In genomic region chr6:41519305-41519747, GRCh38 we compare ENCODE assay signal across 1 cellular context.
TF ChIP-seq lines count a peak whose summit lies in the region.

No MANE protein-coding gene starts in this region.

TF ChIP-seq in HepG2, 621 proteins besides CTCF, POLR2A, EP300 and RAD21 (continued from another document and continues in another):
- TF ChIP-seq ZFP41 (CRISPR knock-in tag; IDR thresholded peaks at IDR 0.05; ENCODE audit: borderline replicate concordance) (no peak), ZNF724P (CRISPR knock-in tag; IDR thresholded peaks at IDR 0.05; ENCODE audit: borderline replicate concordance) (no peak), E2F1 (CRISPR knock-in tag; IDR thresholded peaks at IDR 0.05) (no peak), DMTF1 (CRISPR knock-in tag; IDR thresholded peaks at IDR 0.05) (0 out of 2 replicates have a peak, but pooled peaks have one; percentile 21), NR1H2 (CRISPR knock-in tag; IDR thresholded peaks at IDR 0.05; ENCODE audit: borderline replicate concordance, low read depth) (no peak), ZFAT (CRISPR knock-in tag; conservative IDR thresholded peaks at IDR 0.05) (no peak), RNF219 (CRISPR knock-in tag; IDR thresholded peaks at IDR 0.05) (no peak), ZNF124 (CRISPR knock-in tag; IDR thresholded peaks at IDR 0.05) (no peak), CSRNP2 (CRISPR knock-in tag; conservative IDR thresholded peaks at IDR 0.05; ENCODE audit: low read depth) (no peak), JARID2 (CRISPR knock-in tag; IDR thresholded peaks at IDR 0.05; ENCODE audit: insufficient replicate concordance) (peak; percentile 21), ZNF362 (CRISPR knock-in tag; IDR thresholded peaks at IDR 0.05; ENCODE audit: borderline replicate concordance) (no peak), RARG (CRISPR knock-in tag; IDR thresholded peaks at IDR 0.05; ENCODE audit: low read depth) (0 out of 2 replicates have a peak, but pooled peaks have one; percentile 21), THRA (CRISPR knock-in tag; IDR thresholded peaks at IDR 0.05; ENCODE audit: borderline replicate concordance) (peak; percentile 63), ZNF776 (CRISPR knock-in tag; IDR thresholded peaks at IDR 0.05) (no peak), ZNF430 (CRISPR knock-in tag; IDR thresholded peaks at IDR 0.05) (peak; percentile 50; the same call in 1 of the 2 replicates), ZNF335 (CRISPR knock-in tag; IDR thresholded peaks at IDR 0.05) (no peak), TEAD3 (CRISPR knock-in tag; optimal IDR thresholded peaks at IDR 0.05; ENCODE audit: borderline replicate concordance) (peak; percentile 16), GLMP (CRISPR knock-in tag; IDR thresholded peaks at IDR 0.05; ENCODE audit: borderline replicate concordance) (no peak), KAT8 (CRISPR knock-in tag; IDR thresholded peaks at IDR 0.05) (peak; percentile 30), ZMYM3 (CRISPR knock-in tag; IDR thresholded peaks at IDR 0.05) (no peak), RORA (CRISPR knock-in tag; IDR thresholded peaks at IDR 0.05) (no peak), ZBTB26 (CRISPR knock-in tag; IDR thresholded peaks at IDR 0.05; ENCODE audit: borderline replicate concordance) (peak; percentile 47; the same call in 1 of the 2 replicates), ZNF879 (CRISPR knock-in tag; IDR thresholded peaks at IDR 0.05) (no peak), ZNF777 (CRISPR knock-in tag; IDR thresholded peaks at IDR 0.05) (no peak), IKZF5 (CRISPR knock-in tag; IDR thresholded peaks at IDR 0.05) (peak; percentile 15; the same call in 1 of the 2 replicates), ZNF691 (CRISPR knock-in tag; IDR thresholded peaks at IDR 0.05; ENCODE audit: borderline replicate concordance, low read depth) (0 out of 2 replicates have a peak, but pooled peaks have one; percentile 20), SAP130 (CRISPR knock-in tag; IDR thresholded peaks at IDR 0.05; ENCODE audit: low read depth) (no peak; the same call in 1 of the 2 replicates), FOSL1 (CRISPR knock-in tag; IDR thresholded peaks at IDR 0.05; ENCODE audit: borderline replicate concordance) (no peak), SKIL (CRISPR knock-in tag; IDR thresholded peaks at IDR 0.05; ENCODE audit: borderline replicate concordance) (no peak), KDM6A (CRISPR knock-in tag; IDR thresholded peaks at IDR 0.05; ENCODE audit: low read depth) (peak; percentile 19; the same call in 1 of the 2 replicates), BATF2 (CRISPR knock-in tag; IDR thresholded peaks at IDR 0.05) (no peak), PLRG1 (conservative IDR thresholded peaks at IDR 0.05) (no peak), TFAP4 (IDR thresholded peaks at IDR 0.05; ENCODE audit: borderline replicate concordance, low read depth) (peak; percentile 27; the same call in 1 of the 2 replicates), MTF2 (CRISPR knock-in tag; IDR thresholded peaks at IDR 0.05; ENCODE audit: borderline replicate concordance) (no peak), NFKB2 (CRISPR knock-in tag; IDR thresholded peaks at IDR 0.05; ENCODE audit: borderline replicate concordance) (no peak), NR2C2 (CRISPR knock-in tag; IDR thresholded peaks at IDR 0.05; ENCODE audit: borderline replicate concordance) (peak; percentile 60; the same call in 1 of the 2 replicates), YEATS2 (CRISPR knock-in tag; IDR thresholded peaks at IDR 0.05; ENCODE audit: borderline replicate concordance) (peak; percentile 49; the same call in 1 of the 2 replicates), NFATC3 (CRISPR knock-in tag; IDR thresholded peaks at IDR 0.05) (0 out of 2 replicates have a peak, but pooled peaks have one; percentile 10), HNF4A (CRISPR knock-in tag; IDR thresholded peaks at IDR 0.05) (peak; percentile 91)
